In the genomic region with DNA sequence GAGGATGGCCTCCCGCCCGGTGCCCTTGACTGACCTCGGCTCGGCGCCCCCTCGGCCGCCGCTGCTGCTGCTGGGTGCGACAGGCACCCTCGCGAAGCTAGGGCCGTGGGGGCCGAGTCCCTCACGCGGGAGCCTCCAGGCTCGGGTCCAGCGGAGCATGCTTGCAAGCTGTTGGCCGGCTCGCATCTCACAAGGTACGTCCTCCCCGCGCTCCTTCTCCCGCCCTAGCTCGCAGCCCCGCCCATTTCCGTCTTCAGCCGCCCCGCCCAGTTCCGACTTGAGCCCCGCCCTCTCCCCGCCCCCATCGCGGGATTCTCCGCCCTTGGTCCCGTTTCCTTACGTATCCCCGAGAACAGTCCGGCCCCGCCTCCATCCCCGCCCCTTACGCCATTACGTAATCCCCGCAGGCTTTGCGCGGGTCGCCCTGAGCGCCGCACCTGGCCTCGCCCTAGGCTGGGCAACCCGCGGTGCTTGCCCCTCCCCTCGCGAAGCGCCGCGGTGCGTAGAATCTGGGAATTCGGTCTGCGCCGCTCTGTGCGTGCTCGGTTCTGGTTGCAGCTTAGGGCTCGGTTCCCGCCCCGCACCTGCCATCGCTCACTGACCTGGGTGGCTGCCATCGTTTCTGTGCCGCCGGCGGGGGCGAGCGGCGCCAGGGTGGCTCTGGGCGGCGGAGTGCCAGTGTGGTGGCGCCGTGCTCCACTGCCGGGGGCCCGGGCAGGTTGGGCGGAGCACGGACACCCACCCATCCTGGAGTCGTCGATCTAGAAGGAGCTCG, we compare ENCODE assay signal across 1 cellular context.
TF ChIP-seq lines count a peak whose summit lies in the region.

A gene with protein sequence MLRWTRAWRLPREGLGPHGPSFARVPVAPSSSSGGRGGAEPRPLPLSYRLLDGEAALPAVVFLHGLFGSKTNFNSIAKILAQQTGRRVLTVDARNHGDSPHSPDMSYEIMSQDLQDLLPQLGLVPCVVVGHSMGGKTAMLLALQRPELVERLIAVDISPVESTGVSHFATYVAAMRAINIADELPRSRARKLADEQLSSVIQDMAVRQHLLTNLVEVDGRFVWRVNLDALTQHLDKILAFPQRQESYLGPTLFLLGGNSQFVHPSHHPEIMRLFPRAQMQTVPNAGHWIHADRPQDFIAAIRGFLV (minus strand): TSS at position 191 of the 775 bp plus-strand sequence. CDS start 32 bp downstream, at position 159.

TF ChIP-seq in HEK293, 187 proteins besides CTCF, POLR2A, EP300 and RAD21 (continued from another document):
- TF ChIP-seq, protein P1, sequence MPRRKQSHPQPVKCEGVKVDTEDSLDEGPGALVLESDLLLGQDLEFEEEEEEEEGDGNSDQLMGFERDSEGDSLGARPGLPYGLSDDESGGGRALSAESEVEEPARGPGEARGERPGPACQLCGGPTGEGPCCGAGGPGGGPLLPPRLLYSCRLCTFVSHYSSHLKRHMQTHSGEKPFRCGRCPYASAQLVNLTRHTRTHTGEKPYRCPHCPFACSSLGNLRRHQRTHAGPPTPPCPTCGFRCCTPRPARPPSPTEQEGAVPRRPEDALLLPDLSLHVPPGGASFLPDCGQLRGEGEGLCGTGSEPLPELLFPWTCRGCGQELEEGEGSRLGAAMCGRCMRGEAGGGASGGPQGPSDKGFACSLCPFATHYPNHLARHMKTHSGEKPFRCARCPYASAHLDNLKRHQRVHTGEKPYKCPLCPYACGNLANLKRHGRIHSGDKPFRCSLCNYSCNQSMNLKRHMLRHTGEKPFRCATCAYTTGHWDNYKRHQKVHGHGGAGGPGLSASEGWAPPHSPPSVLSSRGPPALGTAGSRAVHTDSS (tag by site-specific recombination; IDR thresholded peaks at IDR 0.05) = no peak
- TF ChIP-seq ZNF174 (tag by site-specific recombination; IDR thresholded peaks at IDR 0.05) (no peak), ZFHX2 (tag by site-specific recombination; conservative IDR thresholded peaks at IDR 0.05) (peak; percentile 69), ZNF600 (tag by site-specific recombination; IDR thresholded peaks at IDR 0.05) (peak; percentile 87), PRDM1 (tag by site-specific recombination; IDR thresholded peaks at IDR 0.05) (no peak), ZNF404 (tag by site-specific recombination; IDR thresholded peaks at IDR 0.05) (no peak), ZNF501 (tag by site-specific recombination; IDR thresholded peaks at IDR 0.05) (peak; percentile 57; the same call in 1 of the 2 replicates), ZNF677 (tag by site-specific recombination; IDR thresholded peaks at IDR 0.05) (no peak), MZF1 (tag by site-specific recombination; IDR thresholded peaks at IDR 0.05; ENCODE audit: borderline replicate concordance) (no peak), ZNF391 (tag by site-specific recombination; IDR thresholded peaks at IDR 0.05; ENCODE audit: borderline replicate concordance, low read depth) (0 out of 2 replicates have a peak, but pooled peaks have one; percentile 42), ZBTB21 (tag by site-specific recombination; IDR thresholded peaks at IDR 0.05) (peak; percentile 54; the same call in 1 of the 2 replicates)
- TF ChIP-seq, protein P2, sequence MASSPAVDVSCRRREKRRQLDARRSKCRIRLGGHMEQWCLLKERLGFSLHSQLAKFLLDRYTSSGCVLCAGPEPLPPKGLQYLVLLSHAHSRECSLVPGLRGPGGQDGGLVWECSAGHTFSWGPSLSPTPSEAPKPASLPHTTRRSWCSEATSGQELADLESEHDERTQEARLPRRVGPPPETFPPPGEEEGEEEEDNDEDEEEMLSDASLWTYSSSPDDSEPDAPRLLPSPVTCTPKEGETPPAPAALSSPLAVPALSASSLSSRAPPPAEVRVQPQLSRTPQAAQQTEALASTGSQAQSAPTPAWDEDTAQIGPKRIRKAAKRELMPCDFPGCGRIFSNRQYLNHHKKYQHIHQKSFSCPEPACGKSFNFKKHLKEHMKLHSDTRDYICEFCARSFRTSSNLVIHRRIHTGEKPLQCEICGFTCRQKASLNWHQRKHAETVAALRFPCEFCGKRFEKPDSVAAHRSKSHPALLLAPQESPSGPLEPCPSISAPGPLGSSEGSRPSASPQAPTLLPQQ (tag by site-specific recombination; IDR thresholded peaks at IDR 0.05) = peak; percentile 64
- TF ChIP-seq, protein P3, sequence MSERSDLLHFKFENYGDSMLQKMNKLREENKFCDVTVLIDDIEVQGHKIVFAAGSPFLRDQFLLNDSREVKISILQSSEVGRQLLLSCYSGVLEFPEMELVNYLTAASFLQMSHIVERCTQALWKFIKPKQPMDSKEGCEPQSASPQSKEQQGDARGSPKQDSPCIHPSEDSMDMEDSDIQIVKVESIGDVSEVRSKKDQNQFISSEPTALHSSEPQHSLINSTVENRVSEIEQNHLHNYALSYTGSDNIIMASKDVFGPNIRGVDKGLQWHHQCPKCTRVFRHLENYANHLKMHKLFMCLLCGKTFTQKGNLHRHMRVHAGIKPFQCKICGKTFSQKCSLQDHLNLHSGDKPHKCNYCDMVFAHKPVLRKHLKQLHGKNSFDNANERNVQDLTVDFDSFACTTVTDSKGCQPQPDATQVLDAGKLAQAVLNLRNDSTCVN (tag by site-specific recombination; optimal IDR thresholded peaks at IDR 0.05) = peak; percentile 88
- TF ChIP-seq, protein P4, sequence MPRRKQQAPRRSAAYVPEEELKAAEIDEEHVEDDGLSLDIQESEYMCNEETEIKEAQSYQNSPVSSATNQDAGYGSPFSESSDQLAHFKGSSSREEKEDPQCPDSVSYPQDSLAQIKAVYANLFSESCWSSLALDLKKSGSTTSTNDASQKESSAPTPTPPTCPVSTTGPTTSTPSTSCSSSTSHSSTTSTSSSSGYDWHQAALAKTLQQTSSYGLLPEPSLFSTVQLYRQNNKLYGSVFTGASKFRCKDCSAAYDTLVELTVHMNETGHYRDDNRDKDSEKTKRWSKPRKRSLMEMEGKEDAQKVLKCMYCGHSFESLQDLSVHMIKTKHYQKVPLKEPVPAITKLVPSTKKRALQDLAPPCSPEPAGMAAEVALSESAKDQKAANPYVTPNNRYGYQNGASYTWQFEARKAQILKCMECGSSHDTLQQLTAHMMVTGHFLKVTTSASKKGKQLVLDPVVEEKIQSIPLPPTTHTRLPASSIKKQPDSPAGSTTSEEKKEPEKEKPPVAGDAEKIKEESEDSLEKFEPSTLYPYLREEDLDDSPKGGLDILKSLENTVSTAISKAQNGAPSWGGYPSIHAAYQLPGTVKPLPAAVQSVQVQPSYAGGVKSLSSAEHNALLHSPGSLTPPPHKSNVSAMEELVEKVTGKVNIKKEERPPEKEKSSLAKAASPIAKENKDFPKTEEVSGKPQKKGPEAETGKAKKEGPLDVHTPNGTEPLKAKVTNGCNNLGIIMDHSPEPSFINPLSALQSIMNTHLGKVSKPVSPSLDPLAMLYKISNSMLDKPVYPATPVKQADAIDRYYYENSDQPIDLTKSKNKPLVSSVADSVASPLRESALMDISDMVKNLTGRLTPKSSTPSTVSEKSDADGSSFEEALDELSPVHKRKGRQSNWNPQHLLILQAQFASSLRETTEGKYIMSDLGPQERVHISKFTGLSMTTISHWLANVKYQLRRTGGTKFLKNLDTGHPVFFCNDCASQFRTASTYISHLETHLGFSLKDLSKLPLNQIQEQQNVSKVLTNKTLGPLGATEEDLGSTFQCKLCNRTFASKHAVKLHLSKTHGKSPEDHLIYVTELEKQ (tag by site-specific recombination; IDR thresholded peaks at IDR 0.05; ENCODE audit: borderline replicate concordance) = no peak
- TF ChIP-seq, protein P5, sequence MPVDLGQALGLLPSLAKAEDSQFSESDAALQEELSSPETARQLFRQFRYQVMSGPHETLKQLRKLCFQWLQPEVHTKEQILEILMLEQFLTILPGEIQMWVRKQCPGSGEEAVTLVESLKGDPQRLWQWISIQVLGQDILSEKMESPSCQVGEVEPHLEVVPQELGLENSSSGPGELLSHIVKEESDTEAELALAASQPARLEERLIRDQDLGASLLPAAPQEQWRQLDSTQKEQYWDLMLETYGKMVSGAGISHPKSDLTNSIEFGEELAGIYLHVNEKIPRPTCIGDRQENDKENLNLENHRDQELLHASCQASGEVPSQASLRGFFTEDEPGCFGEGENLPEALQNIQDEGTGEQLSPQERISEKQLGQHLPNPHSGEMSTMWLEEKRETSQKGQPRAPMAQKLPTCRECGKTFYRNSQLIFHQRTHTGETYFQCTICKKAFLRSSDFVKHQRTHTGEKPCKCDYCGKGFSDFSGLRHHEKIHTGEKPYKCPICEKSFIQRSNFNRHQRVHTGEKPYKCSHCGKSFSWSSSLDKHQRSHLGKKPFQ (tag by site-specific recombination; IDR thresholded peaks at IDR 0.05) = no peak
- TF ChIP-seq, protein P6, sequence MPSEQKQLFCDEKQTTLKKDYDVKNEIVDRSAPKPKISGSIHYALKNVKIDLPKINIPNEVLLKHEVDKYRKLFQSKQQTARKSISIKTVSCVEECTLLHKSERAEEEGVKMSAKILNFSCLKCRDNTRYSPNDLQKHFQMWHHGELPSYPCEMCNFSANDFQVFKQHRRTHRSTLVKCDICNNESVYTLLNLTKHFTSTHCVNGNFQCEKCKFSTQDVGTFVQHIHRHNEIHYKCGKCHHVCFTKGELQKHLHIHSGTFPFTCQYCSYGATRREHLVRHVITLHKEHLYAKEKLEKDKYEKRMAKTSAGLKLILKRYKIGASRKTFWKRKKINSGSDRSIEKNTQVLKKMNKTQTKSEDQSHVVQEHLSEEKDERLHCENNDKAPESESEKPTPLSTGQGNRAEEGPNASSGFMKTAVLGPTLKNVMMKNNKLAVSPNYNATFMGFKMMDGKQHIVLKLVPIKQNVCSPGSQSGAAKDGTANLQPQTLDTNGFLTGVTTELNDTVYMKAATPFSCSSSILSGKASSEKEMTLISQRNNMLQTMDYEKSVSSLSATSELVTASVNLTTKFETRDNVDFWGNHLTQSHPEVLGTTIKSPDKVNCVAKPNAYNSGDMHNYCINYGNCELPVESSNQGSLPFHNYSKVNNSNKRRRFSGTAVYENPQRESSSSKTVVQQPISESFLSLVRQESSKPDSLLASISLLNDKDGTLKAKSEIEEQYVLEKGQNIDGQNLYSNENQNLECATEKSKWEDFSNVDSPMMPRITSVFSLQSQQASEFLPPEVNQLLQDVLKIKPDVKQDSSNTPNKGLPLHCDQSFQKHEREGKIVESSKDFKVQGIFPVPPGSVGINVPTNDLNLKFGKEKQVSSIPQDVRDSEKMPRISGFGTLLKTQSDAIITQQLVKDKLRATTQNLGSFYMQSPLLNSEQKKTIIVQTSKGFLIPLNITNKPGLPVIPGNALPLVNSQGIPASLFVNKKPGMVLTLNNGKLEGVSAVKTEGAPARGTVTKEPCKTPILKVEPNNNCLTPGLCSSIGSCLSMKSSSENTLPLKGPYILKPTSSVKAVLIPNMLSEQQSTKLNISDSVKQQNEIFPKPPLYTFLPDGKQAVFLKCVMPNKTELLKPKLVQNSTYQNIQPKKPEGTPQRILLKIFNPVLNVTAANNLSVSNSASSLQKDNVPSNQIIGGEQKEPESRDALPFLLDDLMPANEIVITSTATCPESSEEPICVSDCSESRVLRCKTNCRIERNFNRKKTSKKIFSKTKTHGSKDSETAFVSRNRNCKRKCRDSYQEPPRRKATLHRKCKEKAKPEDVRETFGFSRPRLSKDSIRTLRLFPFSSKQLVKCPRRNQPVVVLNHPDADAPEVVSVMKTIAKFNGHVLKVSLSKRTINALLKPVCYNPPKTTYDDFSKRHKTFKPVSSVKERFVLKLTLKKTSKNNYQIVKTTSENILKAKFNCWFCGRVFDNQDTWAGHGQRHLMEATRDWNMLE (tag by site-specific recombination; conservative IDR thresholded peaks at IDR 0.05; ENCODE audit: low read depth) = no peak
- TF ChIP-seq, protein P7, sequence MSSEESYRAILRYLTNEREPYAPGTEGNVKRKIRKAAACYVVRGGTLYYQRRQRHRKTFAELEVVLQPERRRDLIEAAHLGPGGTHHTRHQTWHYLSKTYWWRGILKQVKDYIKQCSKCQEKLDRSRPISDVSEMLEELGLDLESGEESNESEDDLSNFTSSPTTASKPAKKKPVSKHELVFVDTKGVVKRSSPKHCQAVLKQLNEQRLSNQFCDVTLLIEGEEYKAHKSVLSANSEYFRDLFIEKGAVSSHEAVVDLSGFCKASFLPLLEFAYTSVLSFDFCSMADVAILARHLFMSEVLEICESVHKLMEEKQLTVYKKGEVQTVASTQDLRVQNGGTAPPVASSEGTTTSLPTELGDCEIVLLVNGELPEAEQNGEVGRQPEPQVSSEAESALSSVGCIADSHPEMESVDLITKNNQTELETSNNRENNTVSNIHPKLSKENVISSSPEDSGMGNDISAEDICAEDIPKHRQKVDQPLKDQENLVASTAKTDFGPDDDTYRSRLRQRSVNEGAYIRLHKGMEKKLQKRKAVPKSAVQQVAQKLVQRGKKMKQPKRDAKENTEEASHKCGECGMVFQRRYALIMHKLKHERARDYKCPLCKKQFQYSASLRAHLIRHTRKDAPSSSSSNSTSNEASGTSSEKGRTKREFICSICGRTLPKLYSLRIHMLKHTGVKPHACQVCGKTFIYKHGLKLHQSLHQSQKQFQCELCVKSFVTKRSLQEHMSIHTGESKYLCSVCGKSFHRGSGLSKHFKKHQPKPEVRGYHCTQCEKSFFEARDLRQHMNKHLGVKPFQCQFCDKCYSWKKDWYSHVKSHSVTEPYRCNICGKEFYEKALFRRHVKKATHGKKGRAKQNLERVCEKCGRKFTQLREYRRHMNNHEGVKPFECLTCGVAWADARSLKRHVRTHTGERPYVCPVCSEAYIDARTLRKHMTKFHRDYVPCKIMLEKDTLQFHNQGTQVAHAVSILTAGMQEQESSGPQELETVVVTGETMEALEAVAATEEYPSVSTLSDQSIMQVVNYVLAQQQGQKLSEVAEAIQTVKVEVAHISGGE (tag by site-specific recombination; conservative IDR thresholded peaks at IDR 0.05; ENCODE audit: low read depth) = peak; percentile 64
- TF ChIP-seq, protein P8, sequence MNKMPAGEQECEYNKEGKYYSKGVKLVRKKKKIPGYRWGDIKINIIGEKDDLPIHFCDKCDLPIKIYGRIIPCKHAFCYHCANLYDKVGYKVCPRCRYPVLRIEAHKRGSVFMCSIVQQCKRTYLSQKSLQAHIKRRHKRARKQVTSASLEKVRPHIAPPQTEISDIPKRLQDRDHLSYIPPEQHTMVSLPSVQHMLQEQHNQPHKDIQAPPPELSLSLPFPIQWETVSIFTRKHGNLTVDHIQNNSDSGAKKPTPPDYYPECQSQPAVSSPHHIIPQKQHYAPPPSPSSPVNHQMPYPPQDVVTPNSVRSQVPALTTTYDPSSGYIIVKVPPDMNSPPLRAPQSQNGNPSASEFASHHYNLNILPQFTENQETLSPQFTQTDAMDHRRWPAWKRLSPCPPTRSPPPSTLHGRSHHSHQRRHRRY (tag by site-specific recombination; IDR thresholded peaks at IDR 0.05) = 0 out of 2 replicates have a peak, but pooled peaks have one; percentile 53
- TF ChIP-seq, protein P9, sequence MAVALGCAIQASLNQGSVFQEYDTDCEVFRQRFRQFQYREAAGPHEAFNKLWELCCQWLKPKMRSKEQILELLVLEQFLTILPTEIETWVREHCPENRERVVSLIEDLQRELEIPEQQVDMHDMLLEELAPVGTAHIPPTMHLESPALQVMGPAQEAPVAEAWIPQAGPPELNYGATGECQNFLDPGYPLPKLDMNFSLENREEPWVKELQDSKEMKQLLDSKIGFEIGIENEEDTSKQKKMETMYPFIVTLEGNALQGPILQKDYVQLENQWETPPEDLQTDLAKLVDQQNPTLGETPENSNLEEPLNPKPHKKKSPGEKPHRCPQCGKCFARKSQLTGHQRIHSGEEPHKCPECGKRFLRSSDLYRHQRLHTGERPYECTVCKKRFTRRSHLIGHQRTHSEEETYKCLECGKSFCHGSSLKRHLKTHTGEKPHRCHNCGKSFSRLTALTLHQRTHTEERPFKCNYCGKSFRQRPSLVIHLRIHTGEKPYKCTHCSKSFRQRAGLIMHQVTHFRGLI (tag by site-specific recombination; IDR thresholded peaks at IDR 0.05) = peak; percentile 89
